11 cellular contexts compared by ENCODE assay signal in genomic region chr1:43300661-43301094, GRCh38. TPM values are rescaled to one million over a fixed set of nuclear protein-coding genes. Genes with fewer than 3 reads are reported as not detected.
DNase-seq lines count a peak whose midpoint lies in the region; FAIRE-seq and TF ChIP-seq lines count a peak whose summit lies in the region.
"Had no signal": no experiment of that assay in that cellular context is flagged by ENCODE, and none has a peak within 500 bp of the region (broad histone marks: within the 10 kb centered on the region; RNA-seq: fewer than 3 reads in every experiment).

Gene TIE1 (plus strand): TSS chr1:43300982. CDS start chr1:43301072, 90 bp downstream.

- H3K4me3 ChIP-seq in kidney (ENCODE audit: low read length in 2 of 2), result peak within 1 kb of the TSS in 1 of 2 donors; percentile 35
- peak within 1 kb of the TSS; percentile 13 to 57 (median 19) for H3K4me3 ChIP-seq in skeletal muscle tissue (ENCODE audit: low read length in 3 of 3)
- H3K4me3 ChIP-seq: K562 had no signal

- FAIRE-seq in kidney (lab: Jason Lieb, UNC), result no peak
- FAIRE-seq: K562 had no signal

- no peaks in the 10 kb centered on the region for H3K27me3 ChIP-seq in skeletal muscle tissue (ENCODE audit: control insufficient read depth in 3 of 3, insufficient read depth in 3 of 3, low read length in 3 of 3)

- peak within 1 kb of the TSS; percentile 26; the same call in 1 of the 2 replicates for H3K9ac ChIP-seq in ES-I3 (ENCODE audit: low read depth, low read length)
- H3K9ac ChIP-seq in kidney (ENCODE audit: low read length in 2 of 2), result no peak within 1 kb of the TSS
- peak within 1 kb of the TSS; percentile 38 to 55 (median 43) for H3K9ac ChIP-seq in skeletal muscle tissue (ENCODE audit: low read depth in 1 of 3, low read length in 3 of 3)

- H3K9me3 ChIP-seq in ES-I3 (ENCODE audit: control insufficient read depth, insufficient read depth, low read length), result no peaks in the 10 kb centered on the region
- H3K9me3 ChIP-seq in kidney (ENCODE audit: control insufficient read depth in 1 of 2, low read length in 2 of 2), result no peaks in the 10 kb centered on the region
- H3K9me3 ChIP-seq in skeletal muscle tissue (ENCODE audit: control insufficient read depth in 3 of 3, low read length in 3 of 3), result no peaks in the 10 kb centered on the region

- intact Hi-C loops in kidney (cut with DNase I), result no loop called here

- H3K4me1 ChIP-seq in ES-I3 (ENCODE audit: insufficient read depth, low read length) (peaks cover 41% of the 10 kb centered on the region), kidney (ENCODE audit: control insufficient read depth in 1 of 2, insufficient read depth in 1 of 2, low read depth in 1 of 2, low read length in 2 of 2) (peaks cover 9 to 13% of the 10 kb centered on the region in 2 donors), skeletal muscle tissue (ENCODE audit: control insufficient read depth in 3 of 3, insufficient read depth in 3 of 3, low read length in 3 of 3) (peaks cover 4 to 20% (median 5%) of the 10 kb centered on the region in 3 donors)

- H3K36me3 ChIP-seq in ES-I3 (ENCODE audit: insufficient read depth, low read length), result no peaks in the 10 kb centered on the region; the same call in 1 of the 2 replicates
- no peaks in the 10 kb centered on the region for H3K36me3 ChIP-seq in kidney (ENCODE audit: control insufficient read depth in 1 of 2, insufficient read depth in 2 of 2, low read length in 2 of 2)
- H3K36me3 ChIP-seq in skeletal muscle tissue (ENCODE audit: control insufficient read depth in 3 of 3, insufficient read depth in 3 of 3, low read length in 3 of 3), result peaks cover 0 to 3% (median 0%) of the 10 kb centered on the region in 3 donors

- DNase-seq in cerebellum (ENCODE audit: low spot score) (no peak), kidney (peak; percentile 80), NCI-H226 (no peak), EL (no peak), T1000 (lab: John Stamatoyannopoulos, UW) (no peak), RPMI8226 (no peak)
- DNase-seq: effector CD4-positive, alpha-beta T cell had no signal

- no peak for TF ChIP-seq CTCF in kidney (IDR thresholded peaks at IDR 0.05; ENCODE audit: borderline replicate concordance, extremely low read depth, insufficient read depth)

- H3K27ac ChIP-seq in kidney (ENCODE audit: low read depth in 2 of 2, low read length in 2 of 2) (peak within 1 kb of the TSS; percentile 25 to 57), skeletal muscle tissue (ENCODE audit: low read depth, low read length) (peak within 1 kb of the TSS; percentile 47)

RNA-seq across cellular contexts. Expression of gene TIE1, which starts in this region (rescaled TPM):
- total RNA-seq in cerebellum, result 10.6 TPM
- total RNA-seq in kidney, result 46.3 TPM
- 15.0 TPM for polyA plus RNA-seq in kidney (ENCODE audit: insufficient read depth, low read depth, low replicate concordance)
- total RNA-seq in skeletal muscle tissue, result 49.6 TPM
- total RNA-seq: G401 had no signal

Comparison
In these comparisons a context has a peak if more than half of its experiments do, and no peak if none do; other contexts are left out.
1. H3K9ac ChIP-seq: peak in ES-I3 (single experiment) and skeletal muscle tissue (3 of 3); none in kidney (0 of 2).